In genomic region chr15:52746162-52746721, GRCh38 we compare ENCODE assay signal across 25 cellular contexts. TPM values are rescaled to one million over a fixed set of nuclear protein-coding genes. Genes with fewer than 3 reads are reported as not detected.
"Had no signal": no experiment of that assay in that cellular context is flagged by ENCODE, and none has a peak within 500 bp of the region (broad histone marks: within the 10 kb centered on the region; RNA-seq: fewer than 3 reads in every experiment).

No MANE protein-coding gene starts in this region.

- H3K36me3 ChIP-seq: right atrium auricular region, tibial nerve, uterus had no signal

- H3K27ac ChIP-seq: dorsolateral prefrontal cortex, right atrium auricular region, tibial nerve, uterus had no signal

- H3K9me3 Mint-ChIP-seq: activated naive CD4-positive, alpha-beta T cell treated with anti-CD3 and anti-CD28 coated beads, Interleukin-2, amount 10 ng/mL, durations not matched to agents 7 days and 5 days; activated naive CD8-positive, alpha-beta T cell treated with anti-CD3 and anti-CD28 coated beads, Interleukin-2, amount 50 U/mL, for 24 hours had no signal

- H3K36me3 Mint-ChIP-seq: activated naive CD4-positive, alpha-beta T cell treated with anti-CD3 and anti-CD28 coated beads, Interleukin-2, amount 10 ng/mL, durations not matched to agents 7 days and 5 days; brain had no signal

- H3K4me1 Mint-ChIP-seq: activated naive CD4-positive, alpha-beta T cell treated with anti-CD3 and anti-CD28 coated beads, Interleukin-2, amount 10 ng/mL, durations not matched to agents 7 days and 5 days; activated naive CD8-positive, alpha-beta T cell treated with anti-CD3 and anti-CD28 coated beads, Interleukin-2, amount 50 U/mL, for 24 hours; brain had no signal

- H3K4me3 ChIP-seq: dorsolateral prefrontal cortex, right atrium auricular region, tibial nerve, uterus had no signal

- H3K27ac Mint-ChIP-seq: activated naive CD4-positive, alpha-beta T cell treated with anti-CD3 and anti-CD28 coated beads, Interleukin-2, amount 10 ng/mL, durations not matched to agents 7 days and 5 days; activated naive CD8-positive, alpha-beta T cell treated with anti-CD3 and anti-CD28 coated beads, Interleukin-2, amount 50 U/mL, for 24 hours; brain had no signal

- H3K4me1 ChIP-seq: right atrium auricular region, tibial nerve, uterus had no signal

- DNase-seq: activated CD4-positive, alpha-beta T cell treated with anti-CD3 and anti-CD28 coated beads for 1 hour; activated CD8-positive, alpha-beta memory T cell treated with anti-CD3 and anti-CD28 coated beads for 24 hours; activated CD8-positive, alpha-beta memory T cell treated with anti-CD3 and anti-CD28 coated beads, Interleukin-2, amount 50 U/mL, for 48 hours; activated effector memory CD4-positive, alpha-beta T cell treated with Interleukin-2 at 50 U/mL for 16 hours; activated naive CD4-positive, alpha-beta T cell treated with anti-CD3 and anti-CD28 coated beads, Interleukin-2, amount 10 ng/mL, durations not matched to agents 7 days and 5 days; activated naive CD8-positive, alpha-beta T cell treated with anti-CD3 and anti-CD28 coated beads, Interleukin-2, amount 50 U/mL, for 24 hours; activated T-cell treated with anti-CD3 and anti-CD28 coated beads, Interleukin-2, amount 50 U/mL, for 48 hours; anterior cingulate cortex; caudate nucleus; dorsolateral prefrontal cortex; foreskin melanocyte; left ventricle myocardium superior; stimulated activated CD4-positive, alpha-beta T cell treated with anti-CD3 and anti-CD28 coated beads, Interleukin-12 subunit alpha, Interleukin-12 subunit beta, amount 100 ng/mL, for 4 hours; stimulated activated CD4-positive, alpha-beta T cell treated with anti-CD3 and anti-CD28 coated beads, Interleukin-1b, Interleukin-23, amount 100 ng/mL, for 48 hours; stimulated activated CD8-positive, alpha-beta memory T cell treated with anti-CD3 and anti-CD28 coated beads, Interleukin-4, amount 100 ng/mL, for 48 hours; stimulated activated naive CD8-positive, alpha-beta T cell treated with anti-CD3 and anti-CD28 coated beads, Interleukin-15, Interleukin-2, amounts not matched to agents 100 U/mL and 50 U/mL, for 24 hours; T1000; uterus had no signal

- H3K4me3 Mint-ChIP-seq: activated naive CD4-positive, alpha-beta T cell treated with anti-CD3 and anti-CD28 coated beads, Interleukin-2, amount 10 ng/mL, durations not matched to agents 7 days and 5 days; activated naive CD8-positive, alpha-beta T cell treated with anti-CD3 and anti-CD28 coated beads, Interleukin-2, amount 50 U/mL, for 24 hours; brain; neural crest cell had no signal

- H3K27me3 ChIP-seq: right atrium auricular region had no signal

- H3K9me3 ChIP-seq: right atrium auricular region, tibial nerve, uterus had no signal

RNA-seq across cellular contexts. Expression of gene ONECUT1, which starts 43.9 kb away (rescaled TPM):
- total RNA-seq: epithelial cell of proximal tubule; left ventricle myocardium superior; posterior vena cava; right atrium auricular region; T-helper 1 cell treated with Interleukin-12 subunit alpha and Interleukin-12 subunit beta and Interleukin-4 antibody, amounts not matched to agents 30 ng/mL and 1 ng/mL, for 36 hours; uterus had no signal
